36 cellular contexts compared by ENCODE assay signal in the genomic region with DNA sequence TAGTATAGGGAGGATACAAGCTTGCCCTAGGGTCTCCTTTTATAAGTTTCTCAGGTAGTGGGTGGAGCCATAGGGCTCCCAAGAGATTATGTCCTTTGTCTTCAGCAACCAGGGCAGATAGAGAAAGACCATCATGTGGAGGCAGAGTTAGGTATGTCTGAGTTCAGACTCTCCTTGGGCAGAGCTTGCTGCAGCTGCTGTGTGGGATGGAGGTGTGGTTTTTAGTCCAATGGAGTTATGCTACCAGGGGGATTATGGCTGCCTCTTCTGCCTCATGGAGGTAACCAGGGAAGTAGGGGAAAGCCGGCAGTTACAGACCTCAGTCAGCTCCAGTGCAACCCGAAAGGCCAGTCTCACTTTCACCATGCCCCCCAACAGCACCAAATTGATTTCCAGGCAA.
"Had no signal": no experiment of that assay in that cellular context is flagged by ENCODE, and none has a peak within 500 bp of the region (broad histone marks: within the 10 kb centered on the region; RNA-seq: fewer than 3 reads in every experiment).

No MANE protein-coding gene starts in this region.

- H3K9me3 Mint-ChIP-seq: activated CD8-positive, alpha-beta T cell treated with anti-CD3 and anti-CD28 coated beads for 36 hours; activated naive CD4-positive, alpha-beta T cell treated with anti-CD3 and anti-CD28 coated beads, Interleukin-2, amount 50 U/mL, for 24 hours; activated T-helper 17 cell treated with anti-CD3 and anti-CD28 coated beads, Interleukin-2, amount 50 U/mL, for 72 hours; T-helper 2 cell treated with Interferon-gamma antibody and Interleukin-4, amounts not matched to agents 5 μg/mL and 100 μg/mL, for 36 hours had no signal

- H3K9me3 ChIP-seq: MG63, Peyer's patch, SJSA1, SK-N-SH had no signal

- H3K27me3 ChIP-seq: brain microvascular endothelial cell, MG63, Peyer's patch, SJSA1 had no signal

- H3K4me3 ChIP-seq: K562, MG63, Peyer's patch, SJSA1 had no signal

- H3K4me1 ChIP-seq: Peyer's patch, SJSA1 had no signal

- H3K4me3 Mint-ChIP-seq: activated CD4-positive, alpha-beta T cell treated with anti-CD3 and anti-CD28 coated beads, Interleukin-2, amount 10 ng/mL, durations not matched to agents 24 days and 14 days; activated CD8-positive, alpha-beta T cell treated with anti-CD3 and anti-CD28 coated beads for 36 hours; activated naive CD4-positive, alpha-beta T cell treated with anti-CD3 and anti-CD28 coated beads, Interleukin-2, amount 50 U/mL, for 24 hours; activated T-cell treated with anti-CD3 and anti-CD28 coated beads, Interleukin-2, amount 50 U/mL, for 72 hours; activated T-helper 17 cell treated with anti-CD3 and anti-CD28 coated beads, Interleukin-2, amount 50 U/mL, for 72 hours; T-helper 1 cell treated with Interleukin-12 subunit alpha and Interleukin-12 subunit beta and Interleukin-4 antibody, amounts not matched to agents 30 μg/mL and 1 μg/mL, for 36 hours; T-helper 2 cell treated with Interferon-gamma antibody and Interleukin-4, amounts not matched to agents 5 μg/mL and 100 μg/mL, for 36 hours had no signal

- FAIRE-seq: K562, TTC549 had no signal

- H3K9ac ChIP-seq: SK-N-SH had no signal

- H3K36me3 Mint-ChIP-seq: activated naive CD4-positive, alpha-beta T cell treated with anti-CD3 and anti-CD28 coated beads, Interleukin-2, amount 50 U/mL, for 24 hours had no signal

- H3K4me2 ChIP-seq: SK-N-SH had no signal

- H3K36me3 ChIP-seq: brain microvascular endothelial cell, MG63, Peyer's patch, SJSA1 had no signal

- H3K27ac Mint-ChIP-seq: activated CD4-positive, alpha-beta T cell treated with anti-CD3 and anti-CD28 coated beads, Interleukin-2, amount 10 ng/mL, durations not matched to agents 24 days and 14 days; activated CD8-positive, alpha-beta T cell treated with anti-CD3 and anti-CD28 coated beads for 36 hours; activated naive CD4-positive, alpha-beta T cell treated with anti-CD3 and anti-CD28 coated beads, Interleukin-2, amount 50 U/mL, for 24 hours; activated T-cell treated with anti-CD3 and anti-CD28 coated beads, Interleukin-2, amount 50 U/mL, for 72 hours; activated T-helper 17 cell treated with anti-CD3 and anti-CD28 coated beads, Interleukin-2, amount 50 U/mL, for 72 hours; T-helper 1 cell treated with Interleukin-12 subunit alpha and Interleukin-12 subunit beta and Interleukin-4 antibody, amounts not matched to agents 30 μg/mL and 1 μg/mL, for 36 hours; T-helper 2 cell treated with Interferon-gamma antibody and Interleukin-4, amounts not matched to agents 5 μg/mL and 100 μg/mL, for 36 hours had no signal

- H3K27ac ChIP-seq: brain microvascular endothelial cell, Peyer's patch, SJSA1 had no signal

- DNase-seq: activated CD4-positive, alpha-beta T cell treated with anti-CD3 and anti-CD28 coated beads, Interleukin-2, amount 10 ng/mL, durations not matched to agents 24 days and 14 days; activated CD4-positive, alpha-beta T cell treated with anti-CD3 and anti-CD28 coated beads, Interleukin-2, amount 50 U/mL, for 4 hours; activated CD8-positive, alpha-beta T cell treated with anti-CD3 and anti-CD28 coated beads for 36 hours; activated gamma-delta T cell; activated naive CD4-positive, alpha-beta T cell treated with Interleukin-2 at 50 U/mL for 16 hours; activated T-cell treated with anti-CD3 and anti-CD28 coated beads, Interleukin-2, amount 50 U/mL, for 1 hour; activated T-cell treated with anti-CD3 and anti-CD28 coated beads, Interleukin-2, amount 50 U/mL, for 72 hours; amniotic stem cell; aorta; brain microvascular endothelial cell; central memory CD4-positive, alpha-beta T cell; Karpas-422; MG63; NCI-H1048; NCI-H1105 treated with DMSO at 0.1 percent for 48 hours; NCI-H1436; NCI-H1694; NCI-H2029; NCI-H2107; NCI-H2171; NCI-H510A; NCI-H526; NCI-H748 treated with DMSO at 0.1 percent for 48 hours; NK-92 treated with Interleukin-12 subunit alpha and Interleukin-12 subunit beta, amount 100 ng/mL, for 24 hours; PC-3; Peyer's patch; RPMI8226; SHP77 treated with DMSO at 0.1 percent for 48 hours; SK-N-SH had no signal

- ATAC-seq: activated CD8-positive, alpha-beta T cell treated with anti-CD3 and anti-CD28 coated beads for 36 hours; activated T-cell treated with anti-CD3 and anti-CD28 coated beads, Interleukin-2, amount 50 U/mL, for 72 hours; activated T-helper 17 cell treated with anti-CD3 and anti-CD28 coated beads, Interleukin-2, amount 50 U/mL, for 72 hours; K562; PC-3 had no signal
